ENCODE assay signal across 17 cellular contexts in the genomic region with DNA sequence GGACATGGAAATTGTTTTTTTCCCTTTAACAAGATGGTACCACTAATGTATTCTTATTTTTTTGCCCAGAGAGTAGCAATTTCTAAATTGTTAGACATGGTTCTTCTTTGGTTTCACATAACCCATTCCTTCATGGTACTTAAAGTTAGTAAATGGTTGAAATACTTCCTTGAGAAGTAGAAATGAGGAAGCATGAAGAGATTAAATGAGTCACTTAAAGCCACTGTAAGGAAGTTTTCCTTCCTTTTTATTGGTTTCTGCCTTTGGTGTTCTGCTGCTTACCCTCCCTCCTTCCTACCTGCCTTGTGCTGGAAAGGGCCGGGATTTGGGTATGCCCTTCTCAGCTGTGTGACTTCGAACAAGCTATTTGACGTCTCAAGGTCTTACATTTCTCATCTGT.
DNase-seq lines count a peak whose midpoint lies in the region; ATAC-seq, FAIRE-seq and TF ChIP-seq lines count a peak whose summit lies in the region.
"Had no signal": no experiment of that assay in that cellular context is flagged by ENCODE, and none has a peak within 500 bp of the region (broad histone marks: within the 10 kb centered on the region; RNA-seq: fewer than 3 reads in every experiment).

No MANE protein-coding gene starts in this region.

- DNase-seq in GF-D8 (lab: John Stamatoyannopoulos, UW) (peak; percentile 60), NB4 (ENCODE audit: low read depth) (peak; percentile 44), SKM-1 (lab: John Stamatoyannopoulos, UW; ENCODE audit: unreplicated experiment) (peak; percentile 59), mucosa of descending colon (no peak), GDM1 (lab: John Stamatoyannopoulos, UW) (no peak), kidney (no peak), DMS114 treated with DMSO at 0.1 percent for 48 hours (lab: John Stamatoyannopoulos, UW; ENCODE audit: unreplicated experiment) (no peak)
- no peak for DNase-seq in activated T-cell treated with anti-CD3 and anti-CD28 coated beads, Interleukin-2, amount 50 U/mL, for 1 hour
- DNase-seq: CD4-positive, CD25-positive, alpha-beta regulatory T cell; KG1; NCI-H1417 treated with DMSO at 0.1 percent for 48 hours; NCI-H2081; NCI-H524; PC-9; SK-N-SH had no signal

- peak; percentile 52 for ATAC-seq in mucosa of descending colon
- ATAC-seq: A549 had no signal

- H3K36me3 ChIP-seq in mucosa of descending colon (ENCODE audit: low read depth) (no peaks in the 10 kb centered on the region), kidney (ENCODE audit: control insufficient read depth in 1 of 2, insufficient read depth in 2 of 2, low read length in 2 of 2) (no peaks in the 10 kb centered on the region)

- FAIRE-seq in kidney (lab: Jason Lieb, UNC): no peak
- FAIRE-seq: A549, H54 had no signal

- H3K27ac ChIP-seq in kidney (ENCODE audit: low read depth in 2 of 2, low read length in 2 of 2): no peak overlapping the region
- H3K27ac ChIP-seq: A549, PC-9 had no signal

- no peak overlapping the region for H3K9ac ChIP-seq in kidney (ENCODE audit: low read length in 2 of 2)
- H3K9ac ChIP-seq: SK-N-SH had no signal

- H3K4me3 ChIP-seq in NB4 (ENCODE audit: low read depth, low read length) (no peak overlapping the region), mucosa of descending colon (no peak overlapping the region), kidney (ENCODE audit: low read length in 2 of 2) (no peak overlapping the region)
- H3K4me3 ChIP-seq: A549, PC-9 had no signal

- TF ChIP-seq POLR2A in NB4 (IDR thresholded peaks at IDR 0.05; ENCODE audit: extremely low read depth, insufficient read length): no peak

- peaks cover 7% of the 10 kb centered on the region for H3K4me1 ChIP-seq in mucosa of descending colon (ENCODE audit: low read depth)
- H3K4me1 ChIP-seq in kidney (ENCODE audit: control insufficient read depth in 1 of 2, insufficient read depth in 1 of 2, low read depth in 1 of 2, low read length in 2 of 2): peaks cover 7 to 12% of the 10 kb centered on the region in 2 donors
- H3K4me1 ChIP-seq: A549 had no signal

- intact Hi-C loops in mucosa of descending colon (cut with DNase I, micrococcal nuclease): no loop called here
- intact Hi-C loops in kidney (cut with DNase I): no loop called here

- H3K9me3 ChIP-seq in mucosa of descending colon (no peaks in the 10 kb centered on the region), kidney (ENCODE audit: control insufficient read depth in 1 of 2, low read length in 2 of 2) (no peaks in the 10 kb centered on the region)
- H3K9me3 ChIP-seq: SK-N-SH had no signal

- TF ChIP-seq CTCF in NB4 (IDR thresholded peaks at IDR 0.05; ENCODE audit: low read depth, low read length) (no peak), mucosa of descending colon (IDR thresholded peaks at IDR 0.05) (no peak), kidney (IDR thresholded peaks at IDR 0.05; ENCODE audit: borderline replicate concordance, extremely low read depth, insufficient read depth) (no peak)

Comparison
In these comparisons a context has a peak if more than half of its experiments do, and no peak if none do; other contexts are left out.
1. DNase-seq: peak in GF-D8 (single experiment), NB4 (single experiment) and SKM-1 (single experiment); none in mucosa of descending colon (0 of 3), GDM1 (single experiment), activated T-cell treated with anti-CD3 and anti-CD28 coated beads, Interleukin-2, amount 50 U/mL, for 1 hour (single experiment), kidney (single experiment) and DMS114 treated with DMSO at 0.1 percent for 48 hours (single experiment).